8 cellular contexts compared by ENCODE assay signal in the genomic region with DNA sequence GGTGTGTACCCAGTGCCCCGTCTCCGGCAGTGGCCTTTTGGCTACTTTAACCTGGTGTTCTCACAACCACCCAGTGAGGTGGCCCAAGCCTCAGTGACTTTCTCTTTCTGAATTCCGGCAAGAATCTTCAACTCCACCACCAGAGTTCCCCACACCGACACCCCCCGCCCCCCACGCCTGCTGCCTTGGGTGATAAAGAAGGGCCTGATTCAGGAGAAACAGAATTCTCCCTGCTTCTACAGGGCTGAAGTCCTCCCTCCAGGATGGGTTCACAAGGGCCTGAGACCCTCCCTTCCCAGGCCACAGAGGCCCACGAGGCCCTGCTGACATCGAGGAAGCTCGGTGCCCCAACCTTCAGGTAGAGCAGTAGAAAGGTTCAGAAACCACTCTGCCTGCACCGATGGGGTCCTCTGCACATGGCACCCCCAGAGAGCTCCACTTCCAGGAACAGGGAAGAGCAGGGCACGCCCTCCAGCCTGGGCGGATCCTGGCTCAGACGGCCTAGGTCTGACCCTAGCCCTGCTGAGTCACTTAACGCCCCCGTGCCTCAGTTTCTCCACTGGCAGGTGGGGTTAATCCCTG. TPM values are rescaled to one million over a fixed set of nuclear protein-coding genes. Genes with fewer than 3 reads are reported as not detected.
DNase-seq lines count a peak whose midpoint lies in the region; ATAC-seq and TF ChIP-seq lines count a peak whose summit lies in the region.

No MANE protein-coding gene starts in this region.

- H3K27me3 ChIP-seq in mononuclear cell (ENCODE audit: insufficient read depth, low read length): no peaks in the 10 kb centered on the region

- ATAC-seq in GM21717 (IDR thresholded peaks at IDR 0.05; ENCODE audit: unreplicated experiment) (no peak), HG03378 (IDR thresholded peaks at IDR 0.05; ENCODE audit: unreplicated experiment) (no peak)

- DNase-seq in AG09309 (ENCODE audit: low read depth) (no peak), HT-29 (ENCODE audit: low spot score) (peak; percentile 44), astrocyte of the cerebellum (ENCODE audit: low read depth) (no peak), activated gamma-delta T cell treated with Interleukin-2 at 50 U/mL for 16 hours (no peak), NCI-H1417 treated with DMSO at 0.1 percent for 48 hours (lab: John Stamatoyannopoulos, UW) (no peak)

- no peaks in the 10 kb centered on the region for H3K9me3 ChIP-seq in mononuclear cell (ENCODE audit: low read depth, low read length)

- in situ Hi-C loops in astrocyte of the cerebellum (cut with HindIII; ENCODE audit: low sequenced_read_pairs): no loop called here

- H3K4me3 ChIP-seq in AG09309 (ENCODE audit: control insufficient read depth, low read depth, low read length) (peak overlapping the region; percentile 77), astrocyte of the cerebellum (ENCODE audit: low read depth, low read length) (peak overlapping the region; percentile 78), mononuclear cell (ENCODE audit: low read length) (peak overlapping the region; percentile 65)

- TF ChIP-seq CTCF in AG09309 (IDR thresholded peaks at IDR 0.05; ENCODE audit: control insufficient read depth, insufficient read depth, low read depth, low read length, missing control alignments) (no peak), astrocyte of the cerebellum (IDR thresholded peaks at IDR 0.05; ENCODE audit: low read depth, low read length, missing control alignments) (no peak)

- peaks cover 27% of the 10 kb centered on the region for H3K4me1 ChIP-seq in mononuclear cell (ENCODE audit: insufficient read depth, low read length)

RNA-seq across cellular contexts. Expression of gene CENPX, which starts 0.9 kb away (rescaled TPM):
- total RNA-seq in HT-29 (2014; rRNA removed; shearing (Covaris generic)): 297 and 339 TPM in 2 replicates
- 18.6 TPM for total RNA-seq in mononuclear cell

RNA-seq across cellular contexts. Expression of gene LRRC45, which starts 1.3 kb away (rescaled TPM):
- 83.2 and 88.4 TPM in 2 replicates for total RNA-seq in HT-29 (2014; rRNA removed; shearing (Covaris generic))
- 5.5 TPM for total RNA-seq in mononuclear cell

RNA-seq across cellular contexts. Expression of gene RAC3, which starts 9.7 kb away (rescaled TPM):
- 68.7 and 71.3 TPM in 2 replicates for total RNA-seq in HT-29 (2014; rRNA removed; shearing (Covaris generic))
- total RNA-seq in mononuclear cell: 0.63 TPM

RNA-seq across cellular contexts. Expression of gene DCXR, which starts 15.7 kb away (rescaled TPM):
- 167 and 221 TPM in 2 replicates for total RNA-seq in HT-29 (2014; rRNA removed; shearing (Covaris generic))
- total RNA-seq in mononuclear cell: 25.2 TPM

RNA-seq across cellular contexts. Expression of gene RFNG, which starts 29.8 kb away (rescaled TPM):
- 49.5 and 52.6 TPM in 2 replicates for total RNA-seq in HT-29 (2014; rRNA removed; shearing (Covaris generic))
- total RNA-seq in mononuclear cell: 13.7 TPM

Comparison
In these comparisons a context has a peak if more than half of its experiments do, and no peak if none do; other contexts are left out.
1. RNA of gene CENPX, which starts 0.9 kb away (total RNA-seq): 297 to 339 TPM in HT-29; 18.6 TPM in mononuclear cell (single experiment); every median in the first group is over 10 times any median in the second.
2. RNA of gene LRRC45, which starts 1.3 kb away (total RNA-seq): 83.2 to 88.4 TPM in HT-29; 5.5 TPM in mononuclear cell (single experiment); every median in the first group is over 10 times any median in the second.
3. RNA of gene RAC3, which starts 9.7 kb away (total RNA-seq): 68.7 to 71.3 TPM in HT-29; 0.63 TPM in mononuclear cell (single experiment); every median in the first group is over 10 times any median in the second.
4. Peak in every context shown above with its lines, with median percentiles within 50 percentile points of each other: H3K4me3 ChIP-seq.